Comparison of ENCODE assay signal across 8 cellular contexts in the genomic region with DNA sequence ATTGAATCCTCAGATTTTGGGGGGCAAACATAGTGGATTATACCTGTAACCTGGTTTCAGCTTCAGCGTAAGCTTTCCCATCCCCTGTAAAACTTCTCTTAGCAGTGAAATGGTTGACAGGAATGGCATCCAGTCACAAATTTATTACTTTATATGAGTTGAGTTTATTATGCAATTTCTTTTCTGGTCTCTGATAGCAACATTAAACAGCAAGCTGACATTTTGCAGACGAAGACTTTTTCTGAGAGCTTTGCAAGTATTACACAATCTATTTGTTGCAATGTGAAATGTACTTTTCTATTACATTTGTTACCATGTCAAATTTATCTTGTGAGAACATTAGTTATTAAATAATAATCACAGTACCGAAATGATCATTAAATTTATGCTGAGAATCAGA.
A peak's percentile ranks its signal among the peaks of the same experiment; 100 is the strongest.
DNase-seq lines count a peak whose midpoint lies in the region; ATAC-seq and TF ChIP-seq lines count a peak whose summit lies in the region.

No MANE protein-coding gene starts in this region.

- TF ChIP-seq CTCF in Calu3 (IDR thresholded peaks at IDR 0.05; ENCODE audit: unreplicated experiment) (no peak), nephron progenitor cell (IDR thresholded peaks at IDR 0.05) (no peak)

- no peaks in the 10 kb centered on the region for H3K27me3 Mint-ChIP-seq in Calu3 (ENCODE audit: unreplicated experiment)
- H3K27me3 Mint-ChIP-seq in effector memory CD8-positive, alpha-beta T cell, result no peaks in the 10 kb centered on the region
- H3K27me3 Mint-ChIP-seq in nephron progenitor cell (ENCODE audit: low read depth, poor library complexity), result peaks cover 20% of the 10 kb centered on the region

- H3K4me1 Mint-ChIP-seq in Calu3 (ENCODE audit: low read depth, unreplicated experiment) (peaks cover 9% of the 10 kb centered on the region), nephron progenitor cell (no peaks in the 10 kb centered on the region)
- H3K4me1 Mint-ChIP-seq in effector memory CD8-positive, alpha-beta T cell (ENCODE audit: low read depth in 2 of 2), result peaks cover 4 to 7% of the 10 kb centered on the region in 2 donors

- H3K27me3 ChIP-seq in NT2/D1 (ENCODE audit: insufficient read depth, insufficient read length), result no peaks in the 10 kb centered on the region

- no peaks in the 10 kb centered on the region for H3K4me1 ChIP-seq in NT2/D1 (ENCODE audit: insufficient read depth, insufficient read length)

- no TSS peak for BruUV-seq in Calu3 (replicated peaks; lab: Mats Ljungman, UMichigan)

- H3K9me3 ChIP-seq in NT2/D1 (ENCODE audit: insufficient read depth, low read length), result no peaks in the 10 kb centered on the region

- H3K27ac Mint-ChIP-seq in Calu3 (ENCODE audit: unreplicated experiment), result no peak overlapping the region
- H3K27ac Mint-ChIP-seq in effector memory CD8-positive, alpha-beta T cell, result peak overlapping the region; percentile 94 to 95
- no peak overlapping the region for H3K27ac Mint-ChIP-seq in nephron progenitor cell

- ATAC-seq in effector memory CD8-positive, alpha-beta T cell (replicated peaks), result no peak
- ATAC-seq in HG02678 (IDR thresholded peaks at IDR 0.05; ENCODE audit: unreplicated experiment), result no peak
- no peak for ATAC-seq in GM18909 (IDR thresholded peaks at IDR 0.05; ENCODE audit: poor library complexity, unreplicated experiment)

- CTCF ChIA-PET in Calu3 (lab: Charles Lee), result interaction anchor here (1.0 kb wide), 1 partner anchor 162 kb away, joined by 6 read pairs; no protein-coding TSS in a partner anchor

- H3K4me3 ChIP-seq in NT2/D1 (ENCODE audit: insufficient read length, low read depth), result peak overlapping the region; percentile 97

- H3K36me3 Mint-ChIP-seq in Calu3 (ENCODE audit: insufficient read depth, unreplicated experiment) (peaks cover 24% of the 10 kb centered on the region), nephron progenitor cell (ENCODE audit: low read depth) (peaks cover 42% of the 10 kb centered on the region)
- H3K36me3 Mint-ChIP-seq in effector memory CD8-positive, alpha-beta T cell (ENCODE audit: insufficient read depth), result peaks cover 10% of the 10 kb centered on the region

- intact Hi-C loops in Calu3 (cut with micrococcal nuclease; ENCODE audit: unreplicated experiment), result loop anchor here (1.0 kb wide), 1 partner anchor 163 kb away; no protein-coding TSS in a partner anchor

- peak overlapping the region; percentile 26 for H3K9ac ChIP-seq in NT2/D1 (ENCODE audit: insufficient read length, low read depth)

- peaks cover 7% of the 10 kb centered on the region for H3K36me3 ChIP-seq in NT2/D1 (ENCODE audit: insufficient read depth, insufficient read length, low read length)

- H3K4me3 Mint-ChIP-seq in Calu3 (ENCODE audit: low read depth, unreplicated experiment), result peak overlapping the region; percentile 91
- H3K4me3 Mint-ChIP-seq in effector memory CD8-positive, alpha-beta T cell, result peak overlapping the region; percentile 90 to 91
- H3K4me3 Mint-ChIP-seq in nephron progenitor cell, result peak overlapping the region; percentile 99

- DNase-seq in Calu3 (no peak), NT2/D1 (ENCODE audit: low read depth, low spot score) (no peak), nephron progenitor cell (no peak), dedifferentiated amniotic fluid mesenchymal stem cell (ENCODE audit: extremely low spot score) (no peak), NCI-H1694 treated with DMSO at 0.1 percent for 48 hours (lab: John Stamatoyannopoulos, UW) (no peak)
- no peak for DNase-seq in effector memory CD8-positive, alpha-beta T cell

- H3K9me3 Mint-ChIP-seq in Calu3 (ENCODE audit: low read depth, unreplicated experiment) (no peaks in the 10 kb centered on the region), nephron progenitor cell (peaks cover 55% of the 10 kb centered on the region)
- no peaks in the 10 kb centered on the region for H3K9me3 Mint-ChIP-seq in effector memory CD8-positive, alpha-beta T cell

Comparison
In these comparisons a context has a peak if more than half of its experiments do, and no peak if none do; other contexts are left out.
1. H3K27ac Mint-ChIP-seq: peak in effector memory CD8-positive, alpha-beta T cell (2 of 2); none in Calu3 (single experiment) and nephron progenitor cell (single experiment).
2. Peak in every context shown above with its lines, with median percentiles within 50 percentile points of each other: H3K4me3 Mint-ChIP-seq.